1 cellular context compared by ENCODE assay signal in genomic region chr13:46202188-46202795, GRCh38.
A peak's percentile ranks its signal among the peaks of the same experiment; 100 is the strongest.
TF ChIP-seq lines count a peak whose summit lies in the region.

No MANE protein-coding gene starts in this region.

TF ChIP-seq in GM12878, 131 proteins besides CTCF, POLR2A, EP300 and RAD21:
- no peak for TF ChIP-seq RELA (IDR thresholded peaks at IDR 0.05; ENCODE audit: borderline replicate concordance, partially characterized antibody)
- TF ChIP-seq RUNX3 (IDR thresholded peaks at IDR 0.05; ENCODE audit: low read length) = peak; percentile 63
